8 cellular contexts compared by ENCODE assay signal in genomic region chr21:36966066-36966845, GRCh38. TPM values are rescaled to one million over a fixed set of nuclear protein-coding genes. Genes with fewer than 3 reads are reported as not detected.
DNase-seq lines count a peak whose midpoint lies in the region; ATAC-seq and TF ChIP-seq lines count a peak whose summit lies in the region.

HLCS (minus strand) TSS chr21:36966669; CDS start chr21:36966638, 31 bp downstream.

- POLR2A ChIA-PET in AG04450 (lab: Yijun Ruan, JAX), result interaction anchor here (0.7 kb wide), 1 partner anchor 22 kb away, joined by 4 read pairs; no protein-coding TSS in a partner anchor

- H3K27ac ChIP-seq in AG04450 (ENCODE audit: low read depth, low read length), result no peak within 1 kb of the TSS
- peak within 1 kb of the TSS; percentile 79 for H3K27ac ChIP-seq in colonic mucosa

- 0% methylated on average over 9 of the region's 105 CpGs; no CpG with 5 or more reads in 1 of the 2 donors for WGBS in lower leg skin, 2 donors

- intact Hi-C loops in colonic mucosa (cut with DNase I), result no loop called here
- intact Hi-C loops in lower leg skin (cut with DNase I; ENCODE audit: low total_unique reads), result no loop called here

- H3K27me3 ChIP-seq in AG04450 (ENCODE audit: control insufficient read depth, insufficient read depth, low read length) (no peaks in the 10 kb centered on the region), colonic mucosa (no peaks in the 10 kb centered on the region)

- no peaks in the 10 kb centered on the region for H3K36me3 ChIP-seq in colonic mucosa

- TF ChIP-seq POLR2A in lower leg skin (IDR thresholded peaks at IDR 0.05), result no peak

- CTCF ChIA-PET in AG04450 (lab: Charles Lee), result interaction anchor here (0.6 to 2.4 kb wide), 5 partner anchors 9 to 829 kb away, joined by 3 to 8 read pairs (median 3); no protein-coding TSS in a partner anchor

- H3K4me1 ChIP-seq in colonic mucosa, result no peaks in the 10 kb centered on the region

- ATAC-seq in GM18858 (IDR thresholded peaks at IDR 0.05; ENCODE audit: unreplicated experiment), result peak; percentile 62
- ATAC-seq in HG03095 (IDR thresholded peaks at IDR 0.05; ENCODE audit: unreplicated experiment), result peak; percentile 71

- H3K9me3 ChIP-seq in AG04450 (ENCODE audit: control insufficient read depth, insufficient read depth, low read length) (no peaks in the 10 kb centered on the region), colonic mucosa (no peaks in the 10 kb centered on the region)

- H3K4me3 ChIP-seq in AG04450 (ENCODE audit: low read depth, low read length), result peak within 1 kb of the TSS; percentile 75
- H3K4me3 ChIP-seq in colonic mucosa, result peak within 1 kb of the TSS; percentile 86
- peak within 1 kb of the TSS; percentile 60 for H3K4me3 ChIP-seq in lower leg skin (ENCODE audit: low read depth, poor library complexity, severe bottlenecking)

- no peak for DNase-seq in AG04450 (ENCODE audit: low read depth, low spot score)
- peak; percentile 80 for DNase-seq in NCI-H2196 treated with DMSO at 0.1 percent for 48 hours (lab: John Stamatoyannopoulos, UW; ENCODE audit: unreplicated experiment)
- peak; percentile 72 to 75 for DNase-seq in activated CD4-positive, alpha-beta T cell treated with anti-CD3 and anti-CD28 coated beads for 4 hours
- peak; percentile 71 for DNase-seq in colonic mucosa
- peak in 1 of 2 donors; percentile 92 for DNase-seq in lower leg skin (ENCODE audit: low spot score in 2 of 2)
- peak; percentile 37 to 74 (median 53) for DNase-seq in stimulated activated CD4-positive, alpha-beta T cell treated with anti-CD3 and anti-CD28 coated beads, TNF-alpha, amount 100 ng/mL, for 24 hours (ENCODE audit: low read depth in 3 of 3)

- TF ChIP-seq CTCF in AG04450 (IDR thresholded peaks at IDR 0.05; ENCODE audit: low read depth, low read length) (0 out of 2 replicates have a peak, but pooled peaks have one; percentile 5), colonic mucosa (IDR thresholded peaks at IDR 0.05) (no peak), lower leg skin (IDR thresholded peaks at IDR 0.05) (no peak)

- H3K9ac ChIP-seq in colonic mucosa (ENCODE audit: low read depth in 2 of 2, low read length in 2 of 2), result peak within 1 kb of the TSS; percentile 70 to 82

RNA-seq across cellular contexts. Expression of gene HLCS, which starts in this region (rescaled TPM):
- 19.5 and 22.3 TPM in 2 replicates for polyA plus RNA-seq in AG04450 (2011; rRNA removed)
- 24.3 and 26.0 TPM in 2 replicates for polyA minus RNA-seq in AG04450 (2011; rRNA and poly(A)+ RNA removed)
- 10 to 100 TPM; 10.8 to 11.4 TPM for total RNA-seq in colonic mucosa
- total RNA-seq in lower leg skin, result 10 to 100 TPM in 2 of 4 donors, 1 to 10 TPM in 2; 3.1 to 19.4 (median 8.9) TPM
